In the genomic region with DNA sequence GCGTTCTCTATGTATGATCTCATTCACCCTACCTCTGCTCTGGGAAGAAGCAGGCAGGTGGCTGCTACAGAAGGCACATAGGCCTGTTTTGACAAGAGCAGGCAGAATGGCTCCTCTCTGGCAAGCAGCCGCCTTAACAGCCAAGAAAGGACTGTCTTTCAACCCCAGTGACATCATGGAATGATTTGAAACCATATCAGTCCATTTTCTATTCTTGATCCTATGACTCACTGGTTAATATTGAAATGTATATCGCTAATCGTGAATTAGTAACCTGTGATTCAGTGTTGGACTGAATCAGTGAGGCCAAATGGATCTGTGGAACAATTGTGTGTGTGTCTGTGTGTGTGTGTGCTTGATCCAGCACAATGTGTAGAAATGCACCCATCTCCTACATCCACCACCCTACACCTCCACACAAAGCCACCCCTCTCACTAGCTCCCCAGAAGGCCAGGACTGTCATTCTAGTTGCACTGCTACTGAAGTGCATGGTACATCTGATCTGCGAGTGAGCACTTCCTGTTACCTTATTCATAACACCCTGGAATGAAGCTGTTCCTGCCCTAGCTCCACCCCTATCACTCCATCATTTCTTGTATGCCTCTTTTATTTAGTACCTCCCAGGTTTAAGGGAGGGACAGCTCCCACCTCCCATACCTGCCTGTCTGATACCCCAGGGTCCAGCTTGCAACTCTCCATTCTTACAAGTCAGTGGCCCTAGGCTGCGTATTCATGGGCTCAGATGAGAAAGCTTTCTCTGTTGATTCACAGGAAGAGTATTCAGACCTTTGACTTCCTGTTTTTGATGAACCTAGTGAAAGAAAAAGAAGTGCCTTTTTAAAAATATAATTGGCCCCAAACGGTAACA, we compare ENCODE assay signal across 9 cellular contexts.
A peak's percentile ranks its signal among the peaks of the same experiment; 100 is the strongest.
DNase-seq lines count a peak whose midpoint lies in the region; ATAC-seq and TF ChIP-seq lines count a peak whose summit lies in the region.
"Had no signal": no experiment of that assay in that cellular context is flagged by ENCODE, and none has a peak within 500 bp of the region (broad histone marks: within the 10 kb centered on the region; RNA-seq: fewer than 3 reads in every experiment).

No MANE protein-coding gene starts in this region.

- H3K79me2 ChIP-seq in OCI-LY3 (ENCODE audit: low read length) (no peaks in the 10 kb centered on the region), mammary epithelial cell (ENCODE audit: insufficient read depth, low read length) (no peaks in the 10 kb centered on the region)

- in situ Hi-C loops in mammary epithelial cell (cut with MboI; ENCODE audit: low sequenced_read_pairs in 2 of 2): no loop called here

- intact Hi-C loops in mammary epithelial cell (cut with micrococcal nuclease): loop anchor here (1.0 to 2.0 kb wide), 3 partner anchors 15 to 138 kb away; no protein-coding TSS in a partner anchor

- H4K20me1 ChIP-seq in OCI-LY3 (ENCODE audit: insufficient read depth, low read length) (no peaks in the 10 kb centered on the region), mammary epithelial cell (ENCODE audit: insufficient read depth, low read length) (no peaks in the 10 kb centered on the region)

- dilution Hi-C loops in mammary epithelial cell (cut with HindIII; ENCODE audit: low sequenced_read_pairs): no loop called here

- peaks cover 62% of the 10 kb centered on the region for H3K4me1 ChIP-seq in OCI-LY3 (ENCODE audit: low read length)
- peaks cover 34% of the 10 kb centered on the region for H3K4me1 ChIP-seq in mammary epithelial cell (ENCODE audit: insufficient read depth, low read length)
- H3K4me1 ChIP-seq: SJSA1 had no signal

- H3K27ac ChIP-seq in OCI-LY3 (ENCODE audit: low read length): peak overlapping the region; percentile 93
- peak overlapping the region; percentile 86 for H3K27ac ChIP-seq in mammary epithelial cell (ENCODE audit: insufficient read depth, low read depth, low read length)
- H3K27ac ChIP-seq: SJSA1 had no signal

- BruUV-seq in mammary epithelial cell (replicated peaks; lab: Mats Ljungman, UMichigan): no TSS peak

- TF ChIP-seq CTCF in OCI-LY3 (IDR thresholded peaks at IDR 0.05; ENCODE audit: low read depth, low read length): peak; percentile 6; the same call in 1 of the 2 replicates
- TF ChIP-seq CTCF in mammary epithelial cell (conservative IDR thresholded peaks at IDR 0.05 in 1 of 2, IDR thresholded peaks at IDR 0.05 in 1 of 2; ENCODE audit: extremely low read depth in 1 of 2, insufficient read depth in 1 of 2, low read depth in 1 of 2, low read length in 2 of 2): no peak
- no peak for TF ChIP-seq CTCF in progenitor cell of endocrine pancreas (IDR thresholded peaks at IDR 0.05; ENCODE audit: unreplicated experiment)

- H3K27me3 ChIP-seq in OCI-LY3 (ENCODE audit: low read depth, low read length) (no peaks in the 10 kb centered on the region), mammary epithelial cell (ENCODE audit: insufficient read depth, low read length) (no peaks in the 10 kb centered on the region)
- H3K27me3 ChIP-seq: SJSA1 had no signal

- peaks cover 14% of the 10 kb centered on the region for H3K9me3 ChIP-seq in OCI-LY3 (ENCODE audit: insufficient read depth, low read length)
- H3K9me3 ChIP-seq in mammary epithelial cell (replicated peaks; ENCODE audit: insufficient read depth, low read length): peaks cover 2% of the 10 kb centered on the region
- H3K9me3 ChIP-seq: SJSA1 had no signal

- ATAC-seq in GM19023 (IDR thresholded peaks at IDR 0.05; ENCODE audit: unreplicated experiment) (peak; percentile 51), HG02870 (IDR thresholded peaks at IDR 0.05; ENCODE audit: unreplicated experiment) (peak; percentile 49)

- peak; percentile 98 for DNase-seq in mammary epithelial cell
- DNase-seq in renal cortical epithelial cell (ENCODE audit: low read depth): peak; percentile 76
- DNase-seq in progenitor cell of endocrine pancreas (ENCODE audit: low spot score, unreplicated experiment): no peak
- no peak for DNase-seq in NCI-H2196 (lab: John Stamatoyannopoulos, UW; ENCODE audit: unreplicated experiment)
- no peak for DNase-seq in SW480 (ENCODE audit: low spot score)

- no peak overlapping the region for H3K27ac Mint-ChIP-seq in progenitor cell of endocrine pancreas

- 31% methylated on average over 6 of the region's 7 CpGs for WGBS in mammary epithelial cell (ENCODE audit: low coverage, missing lambda C conversion rate)

- H3K27me3 Mint-ChIP-seq in progenitor cell of endocrine pancreas: no peaks in the 10 kb centered on the region

- H3K4me3 ChIP-seq in OCI-LY3 (ENCODE audit: low read length) (peak overlapping the region; percentile 59), mammary epithelial cell (replicated peaks in 1 of 3; ENCODE audit: insufficient read depth in 1 of 3, low read depth in 2 of 3, low read length in 3 of 3) (no peak overlapping the region)
- H3K4me3 ChIP-seq: SJSA1 had no signal

- H3K36me3 ChIP-seq in OCI-LY3 (replicated peaks; ENCODE audit: low read depth, low read length) (peaks cover 13% of the 10 kb centered on the region), mammary epithelial cell (ENCODE audit: insufficient read depth, low read length) (no peaks in the 10 kb centered on the region)
- H3K36me3 ChIP-seq: SJSA1 had no signal

- no peaks in the 10 kb centered on the region for H3K9me3 Mint-ChIP-seq in progenitor cell of endocrine pancreas (ENCODE audit: low read depth)

- no peak overlapping the region for H3K4me3 Mint-ChIP-seq in progenitor cell of endocrine pancreas (ENCODE audit: low read depth)

- peak overlapping the region; percentile 60; the same call in 1 of the 2 replicates for H2AFZ ChIP-seq in OCI-LY3 (ENCODE audit: low read depth, low read length)
- peak overlapping the region; percentile 77 for H2AFZ ChIP-seq in mammary epithelial cell (ENCODE audit: low read depth, low read length)

- no peaks in the 10 kb centered on the region for H3K36me3 Mint-ChIP-seq in progenitor cell of endocrine pancreas (ENCODE audit: insufficient read depth)

- peaks cover 4% of the 10 kb centered on the region for H3K4me1 Mint-ChIP-seq in progenitor cell of endocrine pancreas (ENCODE audit: low read depth)

- H3K9ac ChIP-seq in OCI-LY3 (ENCODE audit: low read length) (peak overlapping the region; percentile 69), mammary epithelial cell (ENCODE audit: insufficient read depth, low read length) (peak overlapping the region; percentile 64)

- CTCF ChIA-PET in mammary epithelial cell (lab: Charles Lee; ENCODE audit: low non-redundant PET): interaction anchor here (0.6 kb wide), 1 partner anchor 265 kb away, joined by 3 read pairs; no protein-coding TSS in a partner anchor

- H3K4me2 ChIP-seq in OCI-LY3 (ENCODE audit: low read length) (peak overlapping the region; percentile 78), mammary epithelial cell (ENCODE audit: insufficient read depth, low read depth, low read length) (peak overlapping the region; percentile 48)

Comparison
In these comparisons a context has a peak if more than half of its experiments do, and no peak if none do; other contexts are left out.
1. DNase-seq: peak in mammary epithelial cell (single experiment) and renal cortical epithelial cell (single experiment); none in progenitor cell of endocrine pancreas (single experiment), NCI-H2196 (single experiment) and SW480 (single experiment).